ENCODE assay signal across 1 cellular context in the genomic region with DNA sequence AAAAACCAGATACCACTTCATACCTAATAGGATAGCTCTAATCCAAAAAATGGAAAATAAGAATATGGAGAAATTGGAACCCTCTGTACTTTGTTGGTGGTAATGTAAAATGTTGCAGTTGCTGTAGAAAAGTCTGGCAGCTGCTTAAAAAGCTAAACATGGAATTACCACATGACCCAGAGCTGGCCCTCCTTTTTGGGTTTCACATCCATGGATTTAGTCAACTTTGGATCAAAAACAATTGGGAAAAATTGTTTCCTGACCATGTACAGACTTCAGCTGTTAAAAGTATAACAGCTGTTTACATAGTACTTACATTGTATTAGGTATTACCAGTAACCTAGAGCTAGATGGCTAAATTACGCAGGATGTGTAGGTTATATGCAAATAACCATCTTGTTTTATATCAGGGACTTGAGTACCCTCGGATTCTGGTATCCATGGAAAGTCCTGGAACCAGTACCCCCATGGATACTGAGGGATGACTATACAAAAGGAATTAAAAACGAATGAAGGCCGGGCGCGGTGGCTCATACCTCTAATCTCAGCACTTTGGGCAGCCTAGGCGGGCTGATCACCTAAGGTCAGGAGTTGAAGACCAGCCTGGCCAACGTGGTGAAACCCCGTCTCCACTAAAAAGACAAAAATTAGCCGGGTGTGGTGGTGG.
TF ChIP-seq lines count a peak whose summit lies in the region.

No MANE protein-coding gene starts in this region.

TF ChIP-seq in HepG2, 621 proteins besides CTCF, POLR2A, EP300 and RAD21:
- peak; percentile 51; the same call in 1 of the 2 replicates for TF ChIP-seq POLR2AphosphoS5 (IDR thresholded peaks at IDR 0.05; ENCODE audit: low read depth, low read length)
- TF ChIP-seq POLR2G (IDR thresholded peaks at IDR 0.05; ENCODE audit: low read depth, low read length), result peak; percentile 70
- TF ChIP-seq PAF1 (CRISPR knock-in tag; IDR thresholded peaks at IDR 0.05), result peak; percentile 92
- TF ChIP-seq, protein P1, sequence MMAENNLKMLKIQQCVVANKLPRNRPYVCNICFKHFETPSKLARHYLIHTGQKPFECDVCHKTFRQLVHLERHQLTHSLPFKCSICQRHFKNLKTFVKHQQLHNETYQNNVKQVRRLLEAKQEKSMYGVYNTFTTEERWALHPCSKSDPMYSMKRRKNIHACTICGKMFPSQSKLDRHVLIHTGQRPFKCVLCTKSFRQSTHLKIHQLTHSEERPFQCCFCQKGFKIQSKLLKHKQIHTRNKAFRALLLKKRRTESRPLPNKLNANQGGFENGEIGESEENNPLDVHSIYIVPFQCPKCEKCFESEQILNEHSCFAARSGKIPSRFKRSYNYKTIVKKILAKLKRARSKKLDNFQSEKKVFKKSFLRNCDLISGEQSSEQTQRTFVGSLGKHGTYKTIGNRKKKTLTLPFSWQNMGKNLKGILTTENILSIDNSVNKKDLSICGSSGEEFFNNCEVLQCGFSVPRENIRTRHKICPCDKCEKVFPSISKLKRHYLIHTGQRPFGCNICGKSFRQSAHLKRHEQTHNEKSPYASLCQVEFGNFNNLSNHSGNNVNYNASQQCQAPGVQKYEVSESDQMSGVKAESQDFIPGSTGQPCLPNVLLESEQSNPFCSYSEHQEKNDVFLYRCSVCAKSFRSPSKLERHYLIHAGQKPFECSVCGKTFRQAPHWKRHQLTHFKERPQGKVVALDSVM (CRISPR knock-in tag; IDR thresholded peaks at IDR 0.05), result 0 out of 2 replicates have a peak, but pooled peaks have one; percentile 31
- TF ChIP-seq, protein P2, sequence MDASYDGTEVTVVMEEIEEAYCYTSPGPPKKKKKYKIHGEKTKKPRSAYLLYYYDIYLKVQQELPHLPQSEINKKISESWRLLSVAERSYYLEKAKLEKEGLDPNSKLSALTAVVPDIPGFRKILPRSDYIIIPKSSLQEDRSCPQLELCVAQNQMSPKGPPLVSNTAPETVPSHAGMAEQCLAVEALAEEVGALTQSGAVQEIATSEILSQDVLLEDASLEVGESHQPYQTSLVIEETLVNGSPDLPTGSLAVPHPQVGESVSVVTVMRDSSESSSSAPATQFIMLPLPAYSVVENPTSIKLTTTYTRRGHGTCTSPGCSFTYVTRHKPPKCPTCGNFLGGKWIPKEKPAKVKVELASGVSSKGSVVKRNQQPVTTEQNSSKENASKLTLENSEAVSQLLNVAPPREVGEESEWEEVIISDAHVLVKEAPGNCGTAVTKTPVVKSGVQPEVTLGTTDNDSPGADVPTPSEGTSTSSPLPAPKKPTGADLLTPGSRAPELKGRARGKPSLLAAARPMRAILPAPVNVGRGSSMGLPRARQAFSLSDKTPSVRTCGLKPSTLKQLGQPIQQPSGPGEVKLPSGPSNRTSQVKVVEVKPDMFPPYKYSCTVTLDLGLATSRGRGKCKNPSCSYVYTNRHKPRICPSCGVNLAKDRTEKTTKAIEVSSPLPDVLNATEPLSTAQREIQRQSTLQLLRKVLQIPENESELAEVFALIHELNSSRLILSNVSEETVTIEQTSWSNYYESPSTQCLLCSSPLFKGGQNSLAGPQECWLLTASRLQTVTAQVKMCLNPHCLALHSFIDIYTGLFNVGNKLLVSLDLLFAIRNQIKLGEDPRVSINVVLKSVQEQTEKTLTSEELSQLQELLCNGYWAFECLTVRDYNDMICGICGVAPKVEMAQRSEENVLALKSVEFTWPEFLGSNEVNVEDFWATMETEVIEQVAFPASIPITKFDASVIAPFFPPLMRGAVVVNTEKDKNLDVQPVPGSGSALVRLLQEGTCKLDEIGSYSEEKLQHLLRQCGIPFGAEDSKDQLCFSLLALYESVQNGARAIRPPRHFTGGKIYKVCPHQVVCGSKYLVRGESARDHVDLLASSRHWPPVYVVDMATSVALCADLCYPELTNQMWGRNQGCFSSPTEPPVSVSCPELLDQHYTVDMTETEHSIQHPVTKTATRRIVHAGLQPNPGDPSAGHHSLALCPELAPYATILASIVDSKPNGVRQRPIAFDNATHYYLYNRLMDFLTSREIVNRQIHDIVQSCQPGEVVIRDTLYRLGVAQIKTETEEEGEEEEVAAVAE (CRISPR knock-in tag; IDR thresholded peaks at IDR 0.05; ENCODE audit: borderline replicate concordance), result no peak
